Comparison of ENCODE assay signal across 25 cellular contexts in the genomic region with DNA sequence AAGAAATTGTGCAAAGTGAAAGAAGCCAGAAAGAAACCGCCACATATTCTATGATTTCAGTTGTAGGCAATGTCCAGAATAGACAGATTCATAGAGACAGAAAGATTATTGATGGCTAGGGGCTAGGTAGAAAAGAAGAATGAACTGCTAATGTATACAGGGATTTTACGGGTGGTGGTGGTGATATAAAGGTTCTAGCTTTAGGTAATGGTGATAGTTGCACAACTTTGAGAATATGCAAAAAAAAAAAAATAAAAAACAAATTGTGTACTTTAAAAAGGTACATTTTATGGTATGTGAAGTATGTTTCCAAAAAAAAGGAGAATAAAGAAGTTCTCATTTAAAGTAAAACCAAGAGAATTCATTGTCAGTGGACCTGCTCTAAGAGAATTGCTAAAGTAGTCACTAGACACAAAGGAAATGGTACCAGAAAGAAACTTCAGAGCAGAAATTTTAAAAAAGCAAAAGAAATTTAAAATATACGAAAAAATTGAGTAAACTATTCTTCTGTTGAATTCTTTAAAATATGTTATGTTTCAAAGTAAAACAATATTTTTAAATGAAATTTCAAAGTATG.
"Had no signal": no experiment of that assay in that cellular context is flagged by ENCODE, and none has a peak within 500 bp of the region (broad histone marks: within the 10 kb centered on the region; RNA-seq: fewer than 3 reads in every experiment).

No MANE protein-coding gene starts in this region.

- H3K9me3 ChIP-seq: colonic mucosa, mucosa of descending colon had no signal

- H3K4me1 ChIP-seq: colonic mucosa, esophagus squamous epithelium, gastrocnemius medialis, heart right ventricle, left lung, lower lobe of right lung had no signal

- H3K27ac ChIP-seq: colonic mucosa, epithelial cell of prostate, esophagus squamous epithelium, gastrocnemius medialis, heart right ventricle, left lung, lower lobe of right lung had no signal

- ATAC-seq: effector memory CD8-positive, alpha-beta T cell; esophagus mucosa; gastrocnemius medialis; heart right ventricle; left cardiac atrium; left lung; left ventricle myocardium superior; lower lobe of right lung; mucosa of descending colon had no signal

- H3K27me3 ChIP-seq: colonic mucosa, esophagus squamous epithelium, gastrocnemius medialis, heart right ventricle, left lung had no signal

- H3K4me3 Mint-ChIP-seq: dendritic cell treated with granulocyte-macrophage colony-stimulating factor and Interleukin-4, amounts not matched to agents 40 ng/mL and 50 ng/mL, for 4 days; effector memory CD8-positive, alpha-beta T cell; endodermal cell; mesothelial cell of epicardium; naive B cell had no signal

- H3K27ac Mint-ChIP-seq: dendritic cell treated with granulocyte-macrophage colony-stimulating factor and Interleukin-4, amounts not matched to agents 40 ng/mL and 50 ng/mL, for 4 days; effector memory CD8-positive, alpha-beta T cell; endodermal cell; mesothelial cell of epicardium; naive B cell had no signal

- H3K27me3 Mint-ChIP-seq: dendritic cell treated with granulocyte-macrophage colony-stimulating factor and Interleukin-4, amounts not matched to agents 40 ng/mL and 50 ng/mL, for 4 days; effector memory CD8-positive, alpha-beta T cell; naive B cell had no signal

- H3K36me3 ChIP-seq: colonic mucosa, esophagus squamous epithelium, gastrocnemius medialis, heart right ventricle, left lung, lower lobe of right lung had no signal

- H3K36me3 Mint-ChIP-seq: mesothelial cell of epicardium, naive B cell had no signal

- H3K4me3 ChIP-seq: colonic mucosa, esophagus squamous epithelium, gastrocnemius medialis, heart right ventricle, left lung, lower lobe of right lung, mucosa of descending colon had no signal

- H3K4me1 Mint-ChIP-seq: endodermal cell, mesothelial cell of epicardium, naive B cell had no signal

- DNase-seq: colonic mucosa; cortex of kidney; effector CD8-positive, alpha-beta T cell; effector memory CD8-positive, alpha-beta T cell; endodermal cell; erythroblast; esophagus squamous epithelium; foreskin fibroblast; foreskin melanocyte; gastrocnemius medialis; glutamatergic neuron; head of caudate nucleus; heart right ventricle; hippocampal formation; left cardiac atrium; left lung; left ventricle myocardium superior; lower lobe of right lung; mesenchymal stem cell; mucosa of descending colon; naive B cell had no signal
